In genomic region chr11:115523727-115524399, GRCh38 we compare ENCODE assay signal across 23 cellular contexts.
"Had no signal": no experiment of that assay in that cellular context is flagged by ENCODE, and none has a peak within 500 bp of the region (broad histone marks: within the 10 kb centered on the region; RNA-seq: fewer than 3 reads in every experiment).

No MANE protein-coding gene starts in this region.

- H3K36me3 Mint-ChIP-seq: mesothelial cell of epicardium had no signal

- ATAC-seq: foreskin keratinocyte, gastroesophageal sphincter, lower lobe of right lung, mucosa of descending colon had no signal

- H3K4me3 ChIP-seq: coronary artery, dorsolateral prefrontal cortex, esophagus muscularis mucosa, gastroesophageal sphincter, heart left ventricle, hepatocyte, left ventricle myocardium inferior, lower lobe of right lung, mucosa of descending colon had no signal

- H3K9me3 ChIP-seq: esophagus muscularis mucosa, gastroesophageal sphincter, lower lobe of right lung, mucosa of descending colon had no signal

- DNase-seq: dermis blood vessel endothelial cell; dorsolateral prefrontal cortex; effector CD4-positive, alpha-beta T cell; effector memory CD4-positive, alpha-beta T cell; foreskin keratinocyte; heart left ventricle; hypothalamus; left cardiac atrium; left ventricle myocardium inferior; lower lobe of right lung; mesenchymal stem cell; mucosa of descending colon; naive B cell had no signal

- H3K9me3 Mint-ChIP-seq: mesothelial cell of epicardium had no signal

- H3K4me1 ChIP-seq: gastroesophageal sphincter, lower lobe of right lung had no signal

- H3K27me3 ChIP-seq: hepatocyte had no signal

- H3K27ac ChIP-seq: coronary artery, dorsolateral prefrontal cortex, esophagus muscularis mucosa, foreskin keratinocyte, gastroesophageal sphincter, heart left ventricle, hepatocyte, left ventricle myocardium inferior, lower lobe of right lung had no signal

- FAIRE-seq: colon, endothelial cell of umbilical vein, frontal cortex, islet of Langerhans, keratinocyte had no signal

- H3K36me3 ChIP-seq: esophagus muscularis mucosa, gastroesophageal sphincter, heart left ventricle, left ventricle myocardium inferior, lower lobe of right lung had no signal

- H3K27ac Mint-ChIP-seq: mesothelial cell of epicardium, naive B cell had no signal

- H3K4me3 Mint-ChIP-seq: mesothelial cell of epicardium, naive B cell had no signal

- H3K4me1 Mint-ChIP-seq: naive B cell had no signal
